8 cellular contexts compared by ENCODE assay signal in the genomic region with DNA sequence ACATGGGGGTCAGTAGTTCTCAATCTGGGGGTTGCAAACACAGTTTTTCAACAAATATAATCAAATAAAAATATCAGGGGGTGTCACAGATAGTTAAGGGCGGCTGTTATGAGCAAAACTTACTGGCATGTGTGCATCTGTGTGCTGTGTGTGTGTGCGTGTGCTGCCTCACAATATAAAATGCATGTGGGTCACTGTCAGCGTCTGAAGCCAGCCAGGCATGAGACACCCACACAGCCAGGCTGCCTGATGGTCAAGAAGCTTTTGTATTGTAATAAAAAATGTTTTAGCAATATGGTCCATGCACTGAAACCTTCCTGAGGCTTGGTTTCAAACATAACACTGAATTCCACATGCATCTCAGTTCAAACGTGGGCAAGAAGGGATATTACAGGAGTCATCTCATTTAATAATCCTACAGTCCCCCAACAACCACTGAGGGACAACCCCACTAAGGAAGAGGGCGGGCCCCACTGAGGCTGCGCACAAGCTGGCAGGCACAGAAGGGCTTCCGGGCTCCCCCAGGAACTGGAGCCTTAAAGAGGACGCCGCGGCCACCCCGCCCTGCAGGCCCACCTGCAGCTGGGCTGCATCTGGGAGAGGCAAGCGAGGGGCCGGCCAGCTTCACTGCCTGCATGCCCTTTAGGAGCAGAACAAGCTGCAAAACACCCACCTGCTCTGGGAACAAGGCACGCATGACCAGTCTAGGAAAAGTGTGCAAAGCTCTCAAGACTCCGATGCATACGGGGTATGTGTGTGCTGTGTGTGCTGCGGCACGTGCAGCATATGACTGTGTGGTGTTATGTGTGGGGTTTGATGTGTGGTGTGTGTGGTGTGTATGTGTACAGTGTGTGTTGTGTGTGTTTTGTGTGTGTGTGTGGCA. TPM values are rescaled to one million over a fixed set of nuclear protein-coding genes. Genes with fewer than 3 reads are reported as not detected.
DNase-seq lines count a peak whose midpoint lies in the region; ATAC-seq and TF ChIP-seq lines count a peak whose summit lies in the region.

No MANE protein-coding gene starts in this region.

- POLR2A ChIA-PET in activated CD4-positive, alpha-beta T cell treated with anti-CD3 and anti-CD28 coated beads for 36 hours (lab: Charles Lee), result interaction anchor here (1.3 kb wide), 1 partner anchor 56 kb away, joined by 3 read pairs; no protein-coding TSS in a partner anchor

- H3K9me3 ChIP-seq in stomach, result peaks cover 0 to 5% (median 0%) of the 10 kb centered on the region in 4 donors

- H3K27ac ChIP-seq in stomach, result no peak overlapping the region

- H3K27ac Mint-ChIP-seq in activated CD4-positive, alpha-beta T cell treated with anti-CD3 and anti-CD28 coated beads for 36 hours, result peak overlapping the region; percentile 93

- DNase-seq in activated CD4-positive, alpha-beta T cell treated with anti-CD3 and anti-CD28 coated beads for 36 hours, result peak; percentile 79
- DNase-seq in stomach (peak; percentile 43), Ammon's horn (ENCODE audit: low spot score) (no peak), NCI-H2227 treated with DMSO at 0.1 percent for 48 hours (lab: John Stamatoyannopoulos, UW) (no peak), NOMO-1 (lab: John Stamatoyannopoulos, UW; ENCODE audit: unreplicated experiment in 2 of 2) (no peak)

- H3K4me3 ChIP-seq in stomach, result peak overlapping the region in 2 of 4 donors; percentile 20 to 26

- no peak for TF ChIP-seq CTCF in stomach (IDR thresholded peaks at IDR 0.05)

- H3K36me3 ChIP-seq in stomach, result peaks cover 0 to 6% (median 6%) of the 10 kb centered on the region in 4 donors

- H3K4me1 ChIP-seq in stomach, result peaks cover 0 to 58% (median 21%) of the 10 kb centered on the region in 4 donors

- ATAC-seq in GM18907 (IDR thresholded peaks at IDR 0.05; ENCODE audit: unreplicated experiment) (peak; percentile 76), HG03025 (IDR thresholded peaks at IDR 0.05; ENCODE audit: low FRiP score, unreplicated experiment) (peak; percentile 60), esophagus mucosa (peak; percentile 59)
- peak; percentile 57 for ATAC-seq in activated CD4-positive, alpha-beta T cell treated with anti-CD3 and anti-CD28 coated beads for 36 hours

- H3K4me3 Mint-ChIP-seq in activated CD4-positive, alpha-beta T cell treated with anti-CD3 and anti-CD28 coated beads for 36 hours, result peak overlapping the region; percentile 79

- CTCF ChIA-PET in activated CD4-positive, alpha-beta T cell treated with anti-CD3 and anti-CD28 coated beads for 36 hours (lab: Charles Lee), result interaction anchor here (0.6 to 4.0 kb wide), 8 partner anchors 14 to 121 kb away, joined by 3 to 29 read pairs (median 4); partner anchors contain the start of gene GADD45G

- no peak for TF ChIP-seq EP300 in stomach (IDR thresholded peaks at IDR 0.05)

- TF ChIP-seq POLR2A in stomach (IDR thresholded peaks at IDR 0.05), result no peak

- H3K27me3 Mint-ChIP-seq in activated CD4-positive, alpha-beta T cell treated with anti-CD3 and anti-CD28 coated beads for 36 hours, result no peaks in the 10 kb centered on the region

- peaks cover 91% of the 10 kb centered on the region for H3K4me1 Mint-ChIP-seq in activated CD4-positive, alpha-beta T cell treated with anti-CD3 and anti-CD28 coated beads for 36 hours

- peaks cover 42% of the 10 kb centered on the region for H3K36me3 Mint-ChIP-seq in activated CD4-positive, alpha-beta T cell treated with anti-CD3 and anti-CD28 coated beads for 36 hours (ENCODE audit: low read depth)

- intact Hi-C loops in activated CD4-positive, alpha-beta T cell treated with anti-CD3 and anti-CD28 coated beads for 36 hours (cut with DNase I, micrococcal nuclease), result loop anchor here (2.0 to 10.0 kb wide), 4 partner anchors 13 to 1941 kb away; partner anchors contain the start of gene NFIL3 (in 1 of the 2)
- intact Hi-C loops in stomach (cut with DNase I; ENCODE audit: low total_unique reads), result no loop called here

- 67 to 78% (median 75%) methylated on average over 15 to 18 of the region's 18 CpGs for WGBS in stomach, 5 donors

- H3K9me3 Mint-ChIP-seq in activated CD4-positive, alpha-beta T cell treated with anti-CD3 and anti-CD28 coated beads for 36 hours (ENCODE audit: low read depth), result peaks cover 8% of the 10 kb centered on the region

- H3K27me3 ChIP-seq in stomach, result no peaks in the 10 kb centered on the region

RNA-seq across cellular contexts. Expression of gene SEMA4D, which starts 14.1 kb away (rescaled TPM):
- 100 to 1,000 TPM; 215 to 226 TPM for total RNA-seq in activated CD4-positive, alpha-beta T cell treated with anti-CD3 and anti-CD28 coated beads for 36 hours
- total RNA-seq in esophagus mucosa (30.4 TPM), stomach (10 to 100 TPM; 11.1 to 43.3 (median 28.8) TPM)
- polyA plus RNA-seq in stomach, result 10 to 100 TPM in 1 of 3 donors, 1 to 10 TPM in 2; 4.9 to 10.9 (median 8.4) TPM

Comparison
In these comparisons a context has a peak if more than half of its experiments do, and no peak if none do; other contexts are left out.
1. DNase-seq: peak in activated CD4-positive, alpha-beta T cell treated with anti-CD3 and anti-CD28 coated beads for 36 hours (single experiment) and stomach (single experiment); none in Ammon's horn (single experiment), NCI-H2227 treated with DMSO at 0.1 percent for 48 hours (single experiment) and NOMO-1 (0 of 2).
2. Peak in every context shown above with its lines, with median percentiles within 50 percentile points of each other: ATAC-seq.